Comparison of ENCODE assay signal across 14 cellular contexts in genomic region chr13:46546084-46546786, GRCh38. TPM values are rescaled to one million over a fixed set of nuclear protein-coding genes. Genes with fewer than 3 reads are reported as not detected.
DNase-seq lines count a peak whose midpoint lies in the region; ATAC-seq and TF ChIP-seq lines count a peak whose summit lies in the region.
"Had no signal": no experiment of that assay in that cellular context is flagged by ENCODE, and none has a peak within 500 bp of the region (broad histone marks: within the 10 kb centered on the region; RNA-seq: fewer than 3 reads in every experiment).

No MANE protein-coding gene starts in this region.

- H3K9ac ChIP-seq in SK-N-SH (no peak overlapping the region), H9 (ENCODE audit: extremely low read depth, insufficient read length, low read length) (no peak overlapping the region)

- H2BK12ac ChIP-seq in H9 (ENCODE audit: insufficient read length, low read depth, low read length) = no peak overlapping the region

- ATAC-seq in SK-N-SH treated with all-trans-retinoic acid at 6 μM for 48 hours (no peak), GM21381 (IDR thresholded peaks at IDR 0.05; ENCODE audit: unreplicated experiment) (no peak)
- ATAC-seq: HCT116 had no signal

- peaks cover 2% of the 10 kb centered on the region; the same call in 1 of the 2 replicates for H3K27me3 Mint-ChIP-seq in H9 (ENCODE audit: low read depth)
- H3K27me3 Mint-ChIP-seq: B cell had no signal

- TF ChIP-seq CTCF in SK-N-SH (IDR thresholded peaks at IDR 0.05) = no peak
- TF ChIP-seq CTCF in H9 (conservative IDR thresholded peaks at IDR 0.05) = no peak
- TF ChIP-seq CTCF in hepatocyte (IDR thresholded peaks at IDR 0.05; ENCODE audit: poor library complexity) = no peak

- no peak overlapping the region for H2AFZ ChIP-seq in SK-N-SH (ENCODE audit: low read depth)
- no peak overlapping the region for H2AFZ ChIP-seq in H9 (ENCODE audit: low read length)
- H2AFZ ChIP-seq in hepatocyte = no peak overlapping the region

- H3K36me3 ChIP-seq in SK-N-SH (replicated peaks in 1 of 2; ENCODE audit: control insufficient read depth in 1 of 2, insufficient read depth in 2 of 2, low read length in 1 of 2) = no peaks in the 10 kb centered on the region
- no peaks in the 10 kb centered on the region for H3K36me3 ChIP-seq in hepatocyte (replicated peaks; ENCODE audit: insufficient read depth, low read depth)

- H3K36me3 Mint-ChIP-seq in H9 (ENCODE audit: insufficient read depth in 1 of 3, low read depth in 3 of 3) = no peaks in the 10 kb centered on the region
- H3K36me3 Mint-ChIP-seq: CD4-positive, alpha-beta memory T cell had no signal

- H3K27ac ChIP-seq in SK-N-SH (ENCODE audit: low read depth in 2 of 2, low read length in 1 of 2) (no peak overlapping the region), H9 (ENCODE audit: insufficient read length, low read depth, low read length) (no peak overlapping the region), hepatocyte (no peak overlapping the region)
- H3K27ac ChIP-seq: C4-2B, HL-60 had no signal

- H4K91ac ChIP-seq in H9 (ENCODE audit: insufficient read length, low read depth, low read length) = no peak overlapping the region

- H3K9me3 ChIP-seq in SK-N-SH = no peaks in the 10 kb centered on the region
- no peaks in the 10 kb centered on the region for H3K9me3 ChIP-seq in H9 (ENCODE audit: control insufficient read depth, low read depth, low read length)
- H3K9me3 ChIP-seq in hepatocyte (ENCODE audit: low read depth) = no peaks in the 10 kb centered on the region

- H3K27me3 ChIP-seq in SK-N-SH (ENCODE audit: insufficient read depth) = no peaks in the 10 kb centered on the region
- no peaks in the 10 kb centered on the region for H3K27me3 ChIP-seq in H9 (ENCODE audit: insufficient read depth, low read length)
- no peaks in the 10 kb centered on the region for H3K27me3 ChIP-seq in hepatocyte

- H2BK120ac ChIP-seq in H9 (ENCODE audit: low read depth, low read length, poor library complexity, severe bottlenecking) = no peak overlapping the region

- H3K4me1 ChIP-seq in SK-N-SH (ENCODE audit: control insufficient read depth in 1 of 2, insufficient read depth in 2 of 2, low read depth in 1 of 2, low read length in 1 of 2) (peaks cover 0 to 6% of the 10 kb centered on the region in 2 experiments; a peak in 2 of 4 replicates), H9 (ENCODE audit: insufficient read depth, low read length) (no peaks in the 10 kb centered on the region), hepatocyte (ENCODE audit: insufficient read depth) (no peaks in the 10 kb centered on the region)

- no peaks in the 10 kb centered on the region for H3K23me2 ChIP-seq in H9 (ENCODE audit: insufficient read length, low read depth, low read length, poor library complexity, severe bottlenecking)

- H3K4ac ChIP-seq in H9 (ENCODE audit: low read depth, low read length) = no peak overlapping the region

- no peak overlapping the region for H3K4me2 ChIP-seq in SK-N-SH
- no peak overlapping the region for H3K4me2 ChIP-seq in H9 (ENCODE audit: insufficient read depth, insufficient read length, low read length)
- peak overlapping the region; percentile 17 for H3K4me2 ChIP-seq in hepatocyte

- no peak overlapping the region for H3T11ph ChIP-seq in H9 (ENCODE audit: low read length)

- no peak overlapping the region for H2BK15ac ChIP-seq in H9 (ENCODE audit: low read depth, low read length)

- no peak overlapping the region for H4K8ac ChIP-seq in H9 (replicated peaks; ENCODE audit: insufficient read length, low read depth, low read length)

- H3K4me3 Mint-ChIP-seq in H9 = no peak overlapping the region
- H3K4me3 Mint-ChIP-seq: B cell; CD4-positive, alpha-beta memory T cell had no signal

- H3F3A ChIP-seq in SK-N-SH (replicated peaks; ENCODE audit: insufficient read depth) = peaks cover 14% of the 10 kb centered on the region

- H3K79me1 ChIP-seq in H9 (ENCODE audit: insufficient read depth, low read depth, low read length, poor library complexity, severe bottlenecking) = no peaks in the 10 kb centered on the region

- no peak overlapping the region for H2BK5ac ChIP-seq in H9 (ENCODE audit: insufficient read length, low read length)

- no peaks in the 10 kb centered on the region for H4K20me1 ChIP-seq in SK-N-SH (ENCODE audit: insufficient read depth)
- H4K20me1 ChIP-seq in H9 (ENCODE audit: control insufficient read depth, insufficient read depth, insufficient read length) = no peaks in the 10 kb centered on the region
- H4K20me1 ChIP-seq in hepatocyte (ENCODE audit: insufficient read depth, poor library complexity, severe bottlenecking) = no peaks in the 10 kb centered on the region

- H3K23ac ChIP-seq in H9 (ENCODE audit: insufficient read length, low read depth, low read length) = no peak overlapping the region

- H3K9me3 Mint-ChIP-seq in H9 = no peaks in the 10 kb centered on the region
- H3K9me3 Mint-ChIP-seq: CD4-positive, alpha-beta memory T cell had no signal

- no peaks in the 10 kb centered on the region for H3K9me2 ChIP-seq in SK-N-SH
- no peaks in the 10 kb centered on the region for H3K9me2 ChIP-seq in hepatocyte (replicated peaks; ENCODE audit: insufficient read depth)

- H3K56ac ChIP-seq in H9 (ENCODE audit: insufficient read length, low read depth, low read length) = no peak overlapping the region

- TF ChIP-seq EP300 in SK-N-SH (IDR thresholded peaks at IDR 0.05; ENCODE audit: borderline replicate concordance in 1 of 2, low read depth in 1 of 2, low read length in 1 of 2) = no peak

- CTCF ChIA-PET in SK-N-SH (lab: Yijun Ruan, JAX) = no interaction called here

- H3K18ac ChIP-seq in H9 (ENCODE audit: insufficient read length, low read depth, low read length) = no peak overlapping the region

- DNase-seq in SK-N-SH = peak; percentile 33
- no peak for DNase-seq in H9
- DNase-seq in hepatocyte (ENCODE audit: low spot score) = no peak
- peak; percentile 18 for DNase-seq in renal cortical epithelial cell (ENCODE audit: low read depth)
- no peak for DNase-seq in DMS 273 (lab: John Stamatoyannopoulos, UW; ENCODE audit: unreplicated experiment)
- DNase-seq in DMS 273 treated with DMSO at 0.1 percent for 48 hours (lab: John Stamatoyannopoulos, UW) = no peak
- DNase-seq: CD4-positive, alpha-beta memory T cell; DND-41 had no signal

- no peak for TF ChIP-seq RAD21 in SK-N-SH (IDR thresholded peaks at IDR 0.05; ENCODE audit: low read length)

- H2AK5ac ChIP-seq in H9 (ENCODE audit: insufficient read length, low read length) = no peak overlapping the region

- H2BK20ac ChIP-seq in H9 (ENCODE audit: low read depth, low read length, poor library complexity, severe bottlenecking) = peak overlapping the region; percentile 50

- H3K79me2 ChIP-seq in SK-N-SH (ENCODE audit: insufficient read depth) (no peaks in the 10 kb centered on the region), H9 (ENCODE audit: insufficient read depth, low read length) (no peaks in the 10 kb centered on the region), hepatocyte (no peaks in the 10 kb centered on the region)

- 71% methylated on average over 8 of the region's 8 CpGs for WGBS in SK-N-SH (ENCODE audit: low lambda C conversion rate)
- WGBS in H9 (ENCODE audit: extremely low coverage, insufficient read length, low lambda C conversion rate) = no CpG with 5 or more reads among the region's 8 CpGs
- 63% methylated on average over 8 of the region's 8 CpGs for WGBS in hepatocyte (ENCODE audit: low lambda C conversion rate, missing lambda C conversion rate)

- no peak overlapping the region for H3K14ac ChIP-seq in H9 (ENCODE audit: insufficient read depth, low read length)

- H3K4me3 ChIP-seq in SK-N-SH (ENCODE audit: low read depth in 2 of 2, low read length in 1 of 2) (no peak overlapping the region), hepatocyte (no peak overlapping the region)

- no peak overlapping the region for H4K5ac ChIP-seq in H9 (ENCODE audit: insufficient read length, low read depth, low read length)

- no peak overlapping the region for H3K27ac Mint-ChIP-seq in H9
- H3K27ac Mint-ChIP-seq: B cell; CD4-positive, alpha-beta memory T cell had no signal

- POLR2A ChIA-PET in SK-N-SH (lab: Yijun Ruan, JAX) = no interaction called here

- no peaks in the 10 kb centered on the region for H3K4me1 Mint-ChIP-seq in H9

TF ChIP-seq in SK-N-SH, 30 proteins besides CTCF, POLR2A, EP300 and RAD21:
- peak; percentile 67 for TF ChIP-seq GATA2 (CRISPR knock-in tag; IDR thresholded peaks at IDR 0.05)
- TF ChIP-seq, protein P1, sequence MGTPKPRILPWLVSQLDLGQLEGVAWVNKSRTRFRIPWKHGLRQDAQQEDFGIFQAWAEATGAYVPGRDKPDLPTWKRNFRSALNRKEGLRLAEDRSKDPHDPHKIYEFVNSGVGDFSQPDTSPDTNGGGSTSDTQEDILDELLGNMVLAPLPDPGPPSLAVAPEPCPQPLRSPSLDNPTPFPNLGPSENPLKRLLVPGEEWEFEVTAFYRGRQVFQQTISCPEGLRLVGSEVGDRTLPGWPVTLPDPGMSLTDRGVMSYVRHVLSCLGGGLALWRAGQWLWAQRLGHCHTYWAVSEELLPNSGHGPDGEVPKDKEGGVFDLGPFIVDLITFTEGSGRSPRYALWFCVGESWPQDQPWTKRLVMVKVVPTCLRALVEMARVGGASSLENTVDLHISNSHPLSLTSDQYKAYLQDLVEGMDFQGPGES (IDR thresholded peaks at IDR 0.05; ENCODE audit: low read depth, low read length) = no peak

TF ChIP-seq in SK-N-SH treated with all-trans-retinoic acid at 6 μM for 48 hours, 23 proteins besides CTCF, POLR2A, EP300 and RAD21 (continues in another document):
- TF ChIP-seq OSR1 (CRISPR knock-in tag; IDR thresholded peaks at IDR 0.05) = no peak
- no peak for TF ChIP-seq CSRNP3 (CRISPR knock-in tag; IDR thresholded peaks at IDR 0.05)
- TF ChIP-seq ISL1 (CRISPR knock-in tag; IDR thresholded peaks at IDR 0.05) = no peak

RNA-seq across cellular contexts. Expression of gene LRCH1, which starts 6.7 kb away (rescaled TPM):
- polyA plus RNA-seq in SK-N-SH (2012; rRNA removed) (5.5 and 7.8 TPM in 2 replicates), hepatocyte (5.0 and 5.7 TPM in 2 replicates)
- polyA plus RNA-seq in SK-N-SH (2012; cell fraction: cytosol; rRNA removed) = 6.8 and 7.0 TPM in 2 replicates
- 5.0 and 9.5 TPM in 2 replicates for polyA plus RNA-seq in SK-N-SH (2012; cell fraction: nucleus; rRNA removed)
- total RNA-seq in H9 (2021) (8.0 and 8.5 TPM in 2 replicates), hepatocyte (14.1 and 16.3 TPM in 2 replicates), renal cortical epithelial cell (14.4 and 22.0 TPM in 2 replicates)

Comparison
In these comparisons a context has a peak if more than half of its experiments do, and no peak if none do; other contexts are left out.
1. DNase-seq: peak in SK-N-SH (single experiment) and renal cortical epithelial cell (single experiment); none in H9 (single experiment), hepatocyte (single experiment), DMS 273 (single experiment) and DMS 273 treated with DMSO at 0.1 percent for 48 hours (single experiment).